23 cellular contexts compared by ENCODE assay signal in genomic region chr3:20417390-20417789, GRCh38.
"Had no signal": no experiment of that assay in that cellular context is flagged by ENCODE, and none has a peak within 500 bp of the region (broad histone marks: within the 10 kb centered on the region; RNA-seq: fewer than 3 reads in every experiment).

No MANE protein-coding gene starts in this region.

- DNase-seq: stimulated activated CD4-positive, alpha-beta T cell treated with anti-CD3 and anti-CD28 coated beads, Interleukin-2, amount 100 ng/mL, for 48 hours; stimulated activated CD4-positive, alpha-beta T cell treated with anti-CD3 and anti-CD28 coated beads, Interleukin-4, amount 100 ng/mL, for 1 hour; stimulated activated CD4-positive, alpha-beta T cell treated with anti-CD3 and anti-CD28 coated beads, Interleukin-4, amount 100 ng/mL, for 24 hours; stimulated activated CD4-positive, alpha-beta T cell treated with anti-CD3 and anti-CD28 coated beads, Interleukin-4, amount 100 ng/mL, for 4 hours; stimulated activated CD8-positive, alpha-beta memory T cell treated with anti-CD3 and anti-CD28 coated beads, Interleukin-4, amount 100 ng/mL, for 48 hours; stimulated activated naive B cell treated with anti-CD40 and anti-IgM and Interleukin-4, amounts not matched to agents 10 μg/mL and 1 μg/mL and 100 μg/mL, for 72 hours; stimulated activated naive CD4-positive, alpha-beta T cell; stimulated activated naive CD4-positive, alpha-beta T cell treated with Interleukin-2 at 50 U/mL for 16 hours; stimulated activated naive CD8-positive, alpha-beta T cell treated with anti-CD3 and anti-CD28 coated beads, Interleukin-15, amount 100 ng/mL, for 72 hours; stimulated activated naive CD8-positive, alpha-beta T cell treated with anti-CD3 and anti-CD28 coated beads, Interleukin-15, Interleukin-2, amounts not matched to agents 100 U/mL and 50 U/mL, for 24 hours; stomach; substantia nigra; testis; thyroid gland; tibial artery; transverse colon; upper lobe of left lung; upper lobe of right lung; uterus had no signal

- H3K27ac ChIP-seq: stomach, suprapubic skin, testis, thoracic aorta, thyroid gland, tibial artery, tibial nerve, transverse colon, upper lobe of left lung, upper lobe of right lung, uterus, vagina had no signal

- H3K27me3 ChIP-seq: stomach, suprapubic skin, testis, thyroid gland, tibial artery, tibial nerve, transverse colon, upper lobe of left lung, upper lobe of right lung, uterus, vagina had no signal

- H3K36me3 ChIP-seq: stomach, suprapubic skin, thoracic aorta, thyroid gland, tibial artery, tibial nerve, transverse colon, upper lobe of left lung, upper lobe of right lung, uterus, vagina had no signal

- H3K9me3 ChIP-seq: stomach, suprapubic skin, testis, thoracic aorta, thyroid gland, tibial artery, tibial nerve, transverse colon, upper lobe of left lung, upper lobe of right lung, uterus, vagina had no signal

- H3K4me3 ChIP-seq: stomach, suprapubic skin, testis, thoracic aorta, thyroid gland, tibial artery, tibial nerve, transverse colon, upper lobe of left lung, upper lobe of right lung, uterus, vagina had no signal
